In genomic region chr2:2981000-2981399, GRCh38 we compare ENCODE assay signal across 28 cellular contexts.
"Had no signal": no experiment of that assay in that cellular context is flagged by ENCODE, and none has a peak within 500 bp of the region (broad histone marks: within the 10 kb centered on the region; RNA-seq: fewer than 3 reads in every experiment).

No MANE protein-coding gene starts in this region.

- H3K79me2 ChIP-seq: parathyroid adenoma had no signal

- H3K4me3 ChIP-seq: neural progenitor cell, ovary, psoas muscle, skin epidermis, smooth muscle cell, spleen, suprapubic skin, testis, tibial artery, transverse colon, upper lobe of right lung, uterus had no signal

- DNase-seq: natural killer cell; occipital lobe; ovary; posterior cingulate gyrus; psoas muscle; right cardiac atrium; spleen; stimulated activated CD4-positive, alpha-beta T cell treated with anti-CD3 and anti-CD28 coated beads, Interleukin-12 subunit alpha, Interleukin-12 subunit beta, amount 100 ng/mL, for 4 hours; stimulated activated CD4-positive, alpha-beta T cell treated with anti-CD3 and anti-CD28 coated beads, Interleukin-1b, Interleukin-23, amount 100 ng/mL, for 48 hours; stimulated activated CD4-positive, alpha-beta T cell treated with anti-CD3 and anti-CD28 coated beads, Interleukin-4, amount 100 ng/mL, for 1 hour; stimulated activated CD4-positive, alpha-beta T cell treated with anti-CD3 and anti-CD28 coated beads, Interleukin-4, amount 100 ng/mL, for 4 hours; stimulated activated CD8-positive, alpha-beta memory T cell treated with anti-CD3 and anti-CD28 coated beads, Interleukin-4, amount 100 ng/mL, for 48 hours; stimulated activated naive CD4-positive, alpha-beta T cell; stimulated activated naive CD8-positive, alpha-beta T cell treated with anti-CD3 and anti-CD28 coated beads, Interleukin-15, amount 100 ng/mL, for 72 hours; stimulated activated naive CD8-positive, alpha-beta T cell treated with anti-CD3 and anti-CD28 coated beads, Interleukin-15, Interleukin-2, amounts not matched to agents 100 U/mL and 50 U/mL, for 24 hours; substantia nigra; testis; tibial artery; transverse colon; upper lobe of right lung; uterus had no signal

- H3K27me3 ChIP-seq: neural progenitor cell, ovary, spleen, suprapubic skin, testis, tibial artery, transverse colon, upper lobe of right lung, uterus had no signal

- H3K9ac ChIP-seq: neural progenitor cell, parathyroid adenoma had no signal

- H3K4me1 ChIP-seq: neural progenitor cell, parathyroid adenoma, psoas muscle, spleen, suprapubic skin, testis, tibial artery, transverse colon, upper lobe of right lung, uterus had no signal

- H2AFZ ChIP-seq: neural progenitor cell, parathyroid adenoma had no signal

- H3K36me3 ChIP-seq: neural progenitor cell, ovary, spleen, suprapubic skin, tibial artery, transverse colon, upper lobe of right lung, uterus had no signal

- H3K27ac ChIP-seq: neural progenitor cell, ovary, parathyroid adenoma, psoas muscle, skin epidermis, spleen, suprapubic skin, testis, tibial artery, transverse colon, upper lobe of right lung, uterus had no signal

- H3K4me2 ChIP-seq: neural progenitor cell, smooth muscle cell had no signal

- H3K9me3 ChIP-seq: ovary, suprapubic skin, testis, tibial artery, upper lobe of right lung, uterus had no signal

- ATAC-seq: natural killer cell; psoas muscle; right cardiac atrium; sciatic nerve; stimulated activated memory B cell treated with anti-CD40 and anti-IgM and Interleukin-4, amounts not matched to agents 10 μg/mL and 1 μg/mL and 100 μg/mL, for 72 hours; stimulated activated naive CD8-positive, alpha-beta T cell treated with anti-CD3 and anti-CD28 coated beads, Interleukin-15, amount 100 ng/mL, for 72 hours; stimulated activated naive CD8-positive, alpha-beta T cell treated with anti-CD3 and anti-CD28 coated beads, Interleukin-15, Interleukin-2, amounts not matched to agents 100 U/mL and 50 U/mL, for 24 hours; upper lobe of right lung had no signal
